21 cellular contexts compared by ENCODE assay signal in genomic region chr22:48588881-48589450, GRCh38.
"Had no signal": no experiment of that assay in that cellular context is flagged by ENCODE, and none has a peak within 500 bp of the region (broad histone marks: within the 10 kb centered on the region; RNA-seq: fewer than 3 reads in every experiment).

No MANE protein-coding gene starts in this region.

- ATAC-seq: heart right ventricle; left lung; stimulated activated naive B cell treated with anti-CD40 and anti-IgM and Interleukin-4, amounts not matched to agents 10 μg/mL and 1 μg/mL and 100 μg/mL, for 72 hours; stimulated activated naive CD8-positive, alpha-beta T cell treated with anti-CD3 and anti-CD28 coated beads, Interleukin-15, amount 100 ng/mL, for 72 hours; upper lobe of right lung had no signal

- H3K27ac ChIP-seq: dorsolateral prefrontal cortex, heart right ventricle, left lung, sigmoid colon, skin epidermis, testis, upper lobe of right lung, vagina had no signal

- DNase-seq: cortex of kidney; dorsolateral prefrontal cortex; effector CD8-positive, alpha-beta T cell; foreskin melanocyte; heart right ventricle; hypothalamus; mesenchymal stem cell; naive B cell; sigmoid colon; stimulated activated CD4-positive, alpha-beta T cell treated with anti-CD3 and anti-CD28 coated beads, Interleukin-2, amount 100 ng/mL, for 24 hours; stimulated activated CD4-positive, alpha-beta T cell treated with anti-CD3 and anti-CD28 coated beads, Interleukin-4, amount 100 ng/mL, for 4 hours; stimulated activated naive B cell treated with anti-CD40 and anti-IgM and Interleukin-4, amounts not matched to agents 10 μg/mL and 1 μg/mL and 100 μg/mL, for 72 hours; stimulated activated naive CD8-positive, alpha-beta T cell treated with anti-CD3 and anti-CD28 coated beads, Interleukin-15, amount 100 ng/mL, for 72 hours; testis; upper lobe of right lung had no signal

- H3K4me1 ChIP-seq: heart right ventricle, left lung, sigmoid colon, testis, upper lobe of right lung, vagina had no signal

- H3K36me3 ChIP-seq: heart right ventricle, left lung, sigmoid colon, tibial nerve, upper lobe of right lung, vagina had no signal

- H3K27me3 ChIP-seq: dorsolateral prefrontal cortex, testis, tibial nerve, vagina had no signal

- H3K9me3 ChIP-seq: heart right ventricle, left lung, sigmoid colon, testis, tibial nerve, upper lobe of right lung, vagina had no signal

- FAIRE-seq: islet of Langerhans had no signal

- H3K4me3 ChIP-seq: dorsolateral prefrontal cortex, heart right ventricle, left lung, lung, sigmoid colon, skin epidermis, testis, tibial nerve, upper lobe of right lung, vagina had no signal
